ENCODE assay signal across 8 cellular contexts in the genomic region with DNA sequence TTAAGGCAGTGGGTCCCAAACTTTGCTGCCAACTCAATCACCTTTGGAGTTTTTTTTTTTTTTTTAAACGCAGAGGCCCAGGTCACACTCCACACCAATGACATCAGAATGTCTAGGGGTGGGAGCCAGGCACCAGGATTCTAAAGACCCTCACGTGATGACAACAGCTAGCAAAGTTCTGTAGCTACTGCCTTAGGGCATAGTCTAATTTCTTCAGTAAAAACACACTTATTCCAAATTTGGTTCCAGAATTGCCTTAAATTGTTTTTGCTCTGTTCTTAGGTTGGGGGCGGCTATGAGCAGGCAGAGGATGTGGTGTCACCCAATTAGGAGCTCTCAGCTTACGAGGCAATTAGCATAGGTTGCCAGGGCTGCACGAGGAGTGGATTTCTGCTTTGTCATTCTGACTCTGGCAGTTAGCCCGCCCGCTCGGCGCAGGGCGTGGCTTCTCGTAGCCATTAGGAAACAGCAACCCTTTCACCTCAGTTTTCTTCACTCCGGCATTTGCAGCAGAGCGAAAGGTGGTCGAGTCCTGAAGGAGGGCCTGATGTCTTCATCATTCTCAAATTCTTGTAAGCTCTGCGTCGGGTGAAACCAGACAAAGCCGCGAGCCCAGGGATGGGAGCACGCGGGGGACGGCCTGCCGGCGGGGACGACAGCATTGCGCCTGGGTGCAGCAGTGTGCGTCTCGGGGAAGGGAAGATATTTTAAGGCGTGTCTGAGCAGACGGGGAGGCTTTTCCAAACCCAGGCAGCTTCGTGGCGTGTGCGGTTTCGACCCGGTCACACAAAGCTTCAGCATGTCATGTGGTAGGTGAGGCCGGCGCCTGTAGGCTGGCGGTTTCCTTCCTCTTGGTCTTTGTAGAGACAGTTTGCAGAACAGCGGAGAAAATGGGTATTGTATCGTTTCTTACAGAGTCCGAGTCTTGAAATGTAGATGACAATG. TPM values are rescaled to one million over a fixed set of nuclear protein-coding genes. Genes with fewer than 3 reads are reported as not detected.
DNase-seq lines count a peak whose midpoint lies in the region; ATAC-seq and TF ChIP-seq lines count a peak whose summit lies in the region.

No MANE protein-coding gene starts in this region.

- H3K9me3 Mint-ChIP-seq in activated B cell treated with CpG ODN at 0.5 μM for 24 hours, result no peaks in the 10 kb centered on the region

- peak overlapping the region; percentile 99 for H3K27ac Mint-ChIP-seq in activated B cell treated with CpG ODN at 0.5 μM for 24 hours

- peaks cover 40% of the 10 kb centered on the region for H3K4me1 Mint-ChIP-seq in activated B cell treated with CpG ODN at 0.5 μM for 24 hours

- 0 to 2% (median 1%) methylated on average over 29 to 40 of the region's 40 CpGs for WGBS in spleen, 5 donors

- peak in 2 of 3 donors; percentile 8 to 60 for TF ChIP-seq POLR2A in spleen (IDR thresholded peaks at IDR 0.05)

- ATAC-seq in GM18909 (IDR thresholded peaks at IDR 0.05; ENCODE audit: poor library complexity, unreplicated experiment), result peak; percentile 86
- ATAC-seq in HG03159 (IDR thresholded peaks at IDR 0.05; ENCODE audit: unreplicated experiment), result peak; percentile 86
- ATAC-seq in activated B cell treated with CpG ODN at 0.5 μM for 24 hours (ENCODE audit: low read depth), result peak; percentile 86

- no peaks in the 10 kb centered on the region for H3K27me3 ChIP-seq in spleen (replicated peaks in 1 of 7)

- peak overlapping the region; percentile 96 for H3K27ac ChIP-seq in caudate nucleus (ENCODE audit: low read depth, low read length)
- peak overlapping the region; percentile 67 to 99 (median 96) for H3K27ac ChIP-seq in spleen

- peak overlapping the region; percentile 56 to 97 (median 86) for H3K4me3 ChIP-seq in spleen

- peaks cover 17% of the 10 kb centered on the region for H3K36me3 Mint-ChIP-seq in activated B cell treated with CpG ODN at 0.5 μM for 24 hours (ENCODE audit: low read depth)

- peaks cover 24 to 50% (median 40%) of the 10 kb centered on the region in 6 donors for H3K4me1 ChIP-seq in spleen

- H3K27me3 Mint-ChIP-seq in activated B cell treated with CpG ODN at 0.5 μM for 24 hours, result peaks cover 2% of the 10 kb centered on the region

- H3K9me3 ChIP-seq in spleen, result no peaks in the 10 kb centered on the region

- intact Hi-C loops in activated B cell treated with CpG ODN at 0.5 μM for 24 hours (cut with micrococcal nuclease) (loop anchor here (1.0 to 10.0 kb wide), 12 partner anchors 11 to 1048 kb away; a partner anchor contains a TSS), spleen (cut with DNase I; ENCODE audit: low total_unique reads) (loop anchor here (10.0 kb wide), 1 partner anchor 72 kb away; a partner anchor contains a TSS)

- no peak for TF ChIP-seq CTCF in activated B cell treated with CpG ODN at 0.5 μM for 24 hours (IDR thresholded peaks at IDR 0.05)
- TF ChIP-seq CTCF in spleen (IDR thresholded peaks at IDR 0.05 in 8 of 11, conservative IDR thresholded peaks at IDR 0.05 in 3 of 11), result peak in 6 of 11 experiments; percentile 5 to 30 (median 22)

- peaks cover 0 to 25% (median 4%) of the 10 kb centered on the region in 6 donors for H3K36me3 ChIP-seq in spleen

- DNase-seq in AG08396 (ENCODE audit: low spot score), result peak; percentile 86
- DNase-seq in NCI-H2227 (lab: John Stamatoyannopoulos, UW; ENCODE audit: unreplicated experiment), result peak; percentile 96
- DNase-seq in activated B cell treated with CpG ODN at 0.5 μM for 24 hours, result peak; percentile 76
- peak; percentile 27 to 97 (median 83) for DNase-seq in caudate nucleus (lab: John Stamatoyannopoulos, UW)
- peak; percentile 95 for DNase-seq in inferior parietal cortex (ENCODE audit: extremely low spot score)
- DNase-seq in spleen, result peak; percentile 97

- peak overlapping the region; percentile 100 for H3K4me3 Mint-ChIP-seq in activated B cell treated with CpG ODN at 0.5 μM for 24 hours

- POLR2A ChIA-PET in activated B cell treated with CpG ODN at 0.5 μM for 24 hours (lab: Charles Lee), result interaction anchor here (0.5 to 4.4 kb wide), 18 partner anchors 9 to 983 kb away, joined by 3 to 51 read pairs (median 5); a partner anchor contains a TSS

- CTCF ChIA-PET in activated B cell treated with CpG ODN at 0.5 μM for 24 hours (lab: Charles Lee), result interaction anchor here (0.9 to 4.2 kb wide), 4 partner anchors 11 to 71 kb away, joined by 3 to 17 read pairs (median 4); a partner anchor contains a TSS

RNA-seq across cellular contexts. Expression of a gene that starts 16.7 kb away (rescaled TPM):
- total RNA-seq in activated B cell treated with CpG ODN at 0.5 μM for 24 hours (6.2 TPM in 2 replicates), spleen (10 to 100 TPM in 2 of 7 donors, 1 to 10 TPM in 5; 4.4 to 20.8 (median 7.4) TPM)
- 1 to 10 TPM; 2.4 to 4.2 (median 3.5) TPM for polyA plus RNA-seq in spleen

Comparison
In these comparisons a context has a peak if more than half of its experiments do, and no peak if none do; other contexts are left out.
1. Peak in every context shown above with its lines: DNase-seq, ATAC-seq, H3K4me3 ChIP-seq and H3K27ac ChIP-seq.